36 cellular contexts compared by ENCODE assay signal in the genomic region with DNA sequence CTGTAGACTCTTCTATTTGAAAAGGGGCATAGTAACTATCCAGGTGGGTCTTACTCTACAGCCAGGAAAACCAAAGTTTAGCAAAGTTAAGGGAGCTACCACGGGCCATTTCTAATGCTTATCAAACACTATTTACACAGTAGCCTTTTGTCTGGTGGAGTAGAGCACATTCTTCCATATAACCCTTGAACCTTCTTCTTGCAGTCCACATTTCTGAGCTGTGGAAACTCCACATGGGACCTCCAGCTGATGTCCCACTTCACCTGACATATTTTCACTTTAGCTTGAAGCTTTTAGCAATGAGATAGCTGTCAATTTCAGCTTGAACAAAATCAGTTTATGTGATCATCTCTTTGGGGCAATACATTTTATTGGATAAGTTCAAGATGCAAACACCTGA.
"Had no signal": no experiment of that assay in that cellular context is flagged by ENCODE, and none has a peak within 500 bp of the region (broad histone marks: within the 10 kb centered on the region; RNA-seq: fewer than 3 reads in every experiment).

No MANE protein-coding gene starts in this region.

- H3K27me3 ChIP-seq: adrenal gland, ascending aorta, body of pancreas, brain microvascular endothelial cell, breast epithelium, cardiac muscle cell had no signal

- ATAC-seq: activated naive CD4-positive, alpha-beta T cell treated with anti-CD3 and anti-CD28 coated beads, Interleukin-2, amount 50 U/mL, for 72 hours; activated naive CD8-positive, alpha-beta T cell treated with anti-CD3 and anti-CD28 coated beads, Interleukin-2, amount 50 U/mL, for 24 hours; activated T-cell treated with anti-CD3 and anti-CD28 coated beads, Interleukin-2, amount 50 U/mL, for 4 hours; activated T-cell treated with anti-CD3 and anti-CD28 coated beads, Interleukin-2, amount 50 U/mL, for 72 hours; activated T-helper 17 cell treated with anti-CD3 and anti-CD28 coated beads, Interleukin-2, amount 50 U/mL, for 72 hours; body of pancreas had no signal

- H3K27ac ChIP-seq: adrenal gland, ascending aorta, body of pancreas, brain microvascular endothelial cell, breast epithelium, cardiac muscle cell had no signal

- DNase-seq: activated effector memory CD4-positive, alpha-beta T cell treated with anti-CD3 and anti-CD28 coated beads, Interleukin-2, amount 50 U/mL, for 16 hours; activated effector memory CD4-positive, alpha-beta T cell treated with Interleukin-2 at 50 U/mL for 16 hours; activated gamma-delta T cell; activated gamma-delta T cell treated with Interleukin-2 at 50 U/mL for 16 hours; activated naive CD4-positive, alpha-beta T cell; activated naive CD4-positive, alpha-beta T cell treated with anti-CD3 and anti-CD28 coated beads for 36 hours; activated naive CD4-positive, alpha-beta T cell treated with anti-CD3 and anti-CD28 coated beads, Interleukin-2, amount 10 ng/mL, durations not matched to agents 7 days and 5 days; activated naive CD4-positive, alpha-beta T cell treated with anti-CD3 and anti-CD28 coated beads, Interleukin-2, amount 50 U/mL, for 16 hours; activated naive CD4-positive, alpha-beta T cell treated with Interleukin-2 at 50 U/mL for 16 hours; activated naive CD8-positive, alpha-beta T cell treated with anti-CD3 and anti-CD28 coated beads for 36 hours; activated naive CD8-positive, alpha-beta T cell treated with anti-CD3 and anti-CD28 coated beads, Interleukin-2, amount 10 ng/mL, durations not matched to agents 7 days and 5 days; activated naive CD8-positive, alpha-beta T cell treated with anti-CD3 and anti-CD28 coated beads, Interleukin-2, amount 50 U/mL, for 24 hours; activated T-cell treated with anti-CD3 and anti-CD28 coated beads, Interleukin-2, amount 50 U/mL, for 1 hour; activated T-cell treated with anti-CD3 and anti-CD28 coated beads, Interleukin-2, amount 50 U/mL, for 24 hours; activated T-cell treated with anti-CD3 and anti-CD28 coated beads, Interleukin-2, amount 50 U/mL, for 4 hours; activated T-cell treated with anti-CD3 and anti-CD28 coated beads, Interleukin-2, amount 50 U/mL, for 48 hours; activated T-cell treated with anti-CD3 and anti-CD28 coated beads, Interleukin-2, amount 50 U/mL, for 72 hours; adrenal gland; amniotic stem cell; aorta; body of pancreas; brain microvascular endothelial cell; central memory CD4-positive, alpha-beta T cell; cerebellar nuclear complex had no signal

- H3K9me3 Mint-ChIP-seq: activated naive CD4-positive, alpha-beta T cell treated with anti-CD3 and anti-CD28 coated beads for 36 hours; activated naive CD4-positive, alpha-beta T cell treated with anti-CD3 and anti-CD28 coated beads, Interleukin-2, amount 10 ng/mL, durations not matched to agents 7 days and 5 days; activated naive CD4-positive, alpha-beta T cell treated with anti-CD3 and anti-CD28 coated beads, Interleukin-2, amount 50 U/mL, for 24 hours; activated naive CD4-positive, alpha-beta T cell treated with anti-CD3 and anti-CD28 coated beads, Interleukin-2, amount 50 U/mL, for 72 hours; activated naive CD8-positive, alpha-beta T cell treated with anti-CD3 and anti-CD28 coated beads for 36 hours; activated naive CD8-positive, alpha-beta T cell treated with anti-CD3 and anti-CD28 coated beads, Interleukin-2, amount 10 ng/mL, durations not matched to agents 7 days and 5 days; activated naive CD8-positive, alpha-beta T cell treated with anti-CD3 and anti-CD28 coated beads, Interleukin-2, amount 50 U/mL, for 24 hours; activated T-cell treated with anti-CD3 and anti-CD28 coated beads, Interleukin-2, amount 50 U/mL, for 24 hours; activated T-cell treated with anti-CD3 and anti-CD28 coated beads, Interleukin-2, amount 50 U/mL, for 4 hours; activated T-cell treated with anti-CD3 and anti-CD28 coated beads, Interleukin-2, amount 50 U/mL, for 72 hours; activated T-helper 1 cell treated with anti-CD3 and anti-CD28 coated beads, Interleukin-12 subunit alpha, Interleukin-12 subunit beta, Interleukin-2, Interleukin-4 antibody, amounts not matched to agents 30 ng/mL and 10 ng/mL and 1 ng/mL, durations not matched to agents 14 hours and 24 hours and 36 hours; activated T-helper 17 cell treated with anti-CD3 and anti-CD28 coated beads, Interleukin-2, amount 50 U/mL, for 72 hours; activated T-helper 2 cell treated with anti-CD3 and anti-CD28 coated beads, Interferon-gamma antibody, Interleukin-2, Interleukin-4, amounts not matched to agents 10 μg/mL and 5 μg/mL and 100 μg/mL, durations not matched to agents 14 hours and 24 hours and 36 hours; central memory CD8-positive, alpha-beta T cell had no signal

- H3K36me3 Mint-ChIP-seq: activated naive CD4-positive, alpha-beta T cell treated with anti-CD3 and anti-CD28 coated beads, Interleukin-2, amount 10 ng/mL, durations not matched to agents 7 days and 5 days; activated naive CD4-positive, alpha-beta T cell treated with anti-CD3 and anti-CD28 coated beads, Interleukin-2, amount 50 U/mL, for 24 hours; activated naive CD4-positive, alpha-beta T cell treated with anti-CD3 and anti-CD28 coated beads, Interleukin-2, amount 50 U/mL, for 72 hours; activated naive CD8-positive, alpha-beta T cell; activated naive CD8-positive, alpha-beta T cell treated with anti-CD3 and anti-CD28 coated beads for 36 hours; activated naive CD8-positive, alpha-beta T cell treated with anti-CD3 and anti-CD28 coated beads, Interleukin-2, amount 10 ng/mL, durations not matched to agents 7 days and 5 days had no signal

- H3K9me3 ChIP-seq: adrenal gland, ascending aorta, body of pancreas, breast epithelium had no signal

- H3K27ac Mint-ChIP-seq: activated naive CD4-positive, alpha-beta T cell treated with anti-CD3 and anti-CD28 coated beads for 36 hours; activated naive CD4-positive, alpha-beta T cell treated with anti-CD3 and anti-CD28 coated beads, Interleukin-2, amount 10 ng/mL, durations not matched to agents 7 days and 5 days; activated naive CD4-positive, alpha-beta T cell treated with anti-CD3 and anti-CD28 coated beads, Interleukin-2, amount 50 U/mL, for 24 hours; activated naive CD4-positive, alpha-beta T cell treated with anti-CD3 and anti-CD28 coated beads, Interleukin-2, amount 50 U/mL, for 72 hours; activated naive CD8-positive, alpha-beta T cell; activated naive CD8-positive, alpha-beta T cell treated with anti-CD3 and anti-CD28 coated beads for 36 hours; activated naive CD8-positive, alpha-beta T cell treated with anti-CD3 and anti-CD28 coated beads, Interleukin-2, amount 10 ng/mL, durations not matched to agents 7 days and 5 days; activated naive CD8-positive, alpha-beta T cell treated with anti-CD3 and anti-CD28 coated beads, Interleukin-2, amount 50 U/mL, for 24 hours; activated T-cell treated with anti-CD3 and anti-CD28 coated beads, Interleukin-2, amount 50 U/mL, for 24 hours; activated T-cell treated with anti-CD3 and anti-CD28 coated beads, Interleukin-2, amount 50 U/mL, for 72 hours; activated T-helper 1 cell treated with anti-CD3 and anti-CD28 coated beads, Interleukin-12 subunit alpha, Interleukin-12 subunit beta, Interleukin-2, Interleukin-4 antibody, amounts not matched to agents 30 ng/mL and 10 ng/mL and 1 ng/mL, durations not matched to agents 14 hours and 24 hours and 36 hours; activated T-helper 17 cell treated with anti-CD3 and anti-CD28 coated beads, Interleukin-2, amount 50 U/mL, for 72 hours; activated T-helper 2 cell treated with anti-CD3 and anti-CD28 coated beads, Interferon-gamma antibody, Interleukin-2, Interleukin-4, amounts not matched to agents 10 μg/mL and 5 μg/mL and 100 μg/mL, durations not matched to agents 14 hours and 24 hours and 36 hours had no signal

- H3K27me3 Mint-ChIP-seq: activated naive CD4-positive, alpha-beta T cell treated with anti-CD3 and anti-CD28 coated beads, Interleukin-2, amount 10 ng/mL, durations not matched to agents 7 days and 5 days; activated naive CD4-positive, alpha-beta T cell treated with anti-CD3 and anti-CD28 coated beads, Interleukin-2, amount 50 U/mL, for 24 hours; activated naive CD8-positive, alpha-beta T cell; activated naive CD8-positive, alpha-beta T cell treated with anti-CD3 and anti-CD28 coated beads for 36 hours; activated naive CD8-positive, alpha-beta T cell treated with anti-CD3 and anti-CD28 coated beads, Interleukin-2, amount 50 U/mL, for 24 hours; activated T-cell treated with anti-CD3 and anti-CD28 coated beads, Interleukin-2, amount 50 U/mL, for 24 hours; activated T-helper 17 cell treated with anti-CD3 and anti-CD28 coated beads, Interleukin-2, amount 50 U/mL, for 72 hours; central memory CD8-positive, alpha-beta T cell had no signal

- H3K4me1 Mint-ChIP-seq: activated naive CD4-positive, alpha-beta T cell treated with anti-CD3 and anti-CD28 coated beads, Interleukin-2, amount 10 ng/mL, durations not matched to agents 7 days and 5 days; activated naive CD4-positive, alpha-beta T cell treated with anti-CD3 and anti-CD28 coated beads, Interleukin-2, amount 50 U/mL, for 24 hours; activated naive CD8-positive, alpha-beta T cell treated with anti-CD3 and anti-CD28 coated beads for 36 hours; activated naive CD8-positive, alpha-beta T cell treated with anti-CD3 and anti-CD28 coated beads, Interleukin-2, amount 10 ng/mL, durations not matched to agents 7 days and 5 days; activated naive CD8-positive, alpha-beta T cell treated with anti-CD3 and anti-CD28 coated beads, Interleukin-2, amount 50 U/mL, for 24 hours; activated T-helper 17 cell treated with anti-CD3 and anti-CD28 coated beads, Interleukin-2, amount 50 U/mL, for 72 hours; central memory CD8-positive, alpha-beta T cell had no signal

- H3K36me3 ChIP-seq: adrenal gland, ascending aorta, brain microvascular endothelial cell, breast epithelium, cardiac muscle cell had no signal

- H3K4me3 ChIP-seq: adrenal gland, ascending aorta, body of pancreas, breast epithelium, cardiac muscle cell had no signal

- H3K4me1 ChIP-seq: adrenal gland, ascending aorta, body of pancreas, breast epithelium had no signal

- FAIRE-seq: astrocyte, bronchial epithelial cell had no signal

- H3K4me3 Mint-ChIP-seq: activated naive CD4-positive, alpha-beta T cell treated with anti-CD3 and anti-CD28 coated beads for 36 hours; activated naive CD4-positive, alpha-beta T cell treated with anti-CD3 and anti-CD28 coated beads, Interleukin-2, amount 10 ng/mL, durations not matched to agents 7 days and 5 days; activated naive CD4-positive, alpha-beta T cell treated with anti-CD3 and anti-CD28 coated beads, Interleukin-2, amount 50 U/mL, for 24 hours; activated naive CD8-positive, alpha-beta T cell; activated naive CD8-positive, alpha-beta T cell treated with anti-CD3 and anti-CD28 coated beads for 36 hours; activated naive CD8-positive, alpha-beta T cell treated with anti-CD3 and anti-CD28 coated beads, Interleukin-2, amount 10 ng/mL, durations not matched to agents 7 days and 5 days; activated naive CD8-positive, alpha-beta T cell treated with anti-CD3 and anti-CD28 coated beads, Interleukin-2, amount 50 U/mL, for 24 hours; activated T-cell treated with anti-CD3 and anti-CD28 coated beads, Interleukin-2, amount 50 U/mL, for 24 hours; activated T-cell treated with anti-CD3 and anti-CD28 coated beads, Interleukin-2, amount 50 U/mL, for 4 hours; activated T-cell treated with anti-CD3 and anti-CD28 coated beads, Interleukin-2, amount 50 U/mL, for 72 hours; activated T-helper 1 cell treated with anti-CD3 and anti-CD28 coated beads, Interleukin-12 subunit alpha, Interleukin-12 subunit beta, Interleukin-2, Interleukin-4 antibody, amounts not matched to agents 30 ng/mL and 10 ng/mL and 1 ng/mL, durations not matched to agents 14 hours and 24 hours and 36 hours; activated T-helper 17 cell treated with anti-CD3 and anti-CD28 coated beads, Interleukin-2, amount 50 U/mL, for 72 hours; central memory CD8-positive, alpha-beta T cell had no signal
